Comparison of ENCODE assay signal across 10 cellular contexts in genomic region chr15:89132611-89133242, GRCh38. TPM values are rescaled to one million over a fixed set of nuclear protein-coding genes. Genes with fewer than 3 reads are reported as not detected.
A peak's percentile ranks its signal among the peaks of the same experiment; 100 is the strongest.
DNase-seq lines count a peak whose midpoint lies in the region; ATAC-seq and TF ChIP-seq lines count a peak whose summit lies in the region.
"Had no signal": no experiment of that assay in that cellular context is flagged by ENCODE, and none has a peak within 500 bp of the region (broad histone marks: within the 10 kb centered on the region; RNA-seq: fewer than 3 reads in every experiment).

No MANE protein-coding gene starts in this region.

- H3K36me3 ChIP-seq in CD4-positive, alpha-beta memory T cell (ENCODE audit: insufficient read depth, low read length), result no peaks in the 10 kb centered on the region

- H3K27ac ChIP-seq in 22Rv1, result peak overlapping the region; percentile 40
- H3K27ac ChIP-seq in CD4-positive, alpha-beta memory T cell (ENCODE audit: low read depth, low read length), result no peak overlapping the region

- POLR2A ChIA-PET in CD4-positive, alpha-beta memory T cell (lab: Charles Lee; ENCODE audit: partially characterized antibody), result interaction anchor here (0.8 kb wide), 1 partner anchor 75 kb away, joined by 3 read pairs; no protein-coding TSS in a partner anchor

- no peaks in the 10 kb centered on the region for H3K27me3 Mint-ChIP-seq in natural killer cell treated with Interleukin-12 subunit alpha and Interleukin-12 subunit beta and Interleukin-15 and Interleukin-18, amount 100 ng/mL, for 72 hours
- H3K27me3 Mint-ChIP-seq in CD4-positive, alpha-beta memory T cell, result no peaks in the 10 kb centered on the region
- H3K27me3 Mint-ChIP-seq: brain; CD4-positive, alpha-beta T cell had no signal

- CTCF ChIA-PET in CD4-positive, alpha-beta memory T cell (lab: Charles Lee; ENCODE audit: partially characterized antibody), result interaction anchor here (0.8 to 8.8 kb wide), 13 partner anchors 11 to 236 kb away, joined by 3 to 262 read pairs (median 3); no protein-coding TSS in a partner anchor

- peaks cover 24% of the 10 kb centered on the region for H3K4me1 ChIP-seq in CD4-positive, alpha-beta memory T cell (ENCODE audit: insufficient read depth, low read length)

- peak overlapping the region; percentile 74 for H3K4me3 Mint-ChIP-seq in natural killer cell treated with Interleukin-12 subunit alpha and Interleukin-12 subunit beta and Interleukin-15 and Interleukin-18, amount 100 ng/mL, for 72 hours
- H3K4me3 Mint-ChIP-seq in CD4-positive, alpha-beta memory T cell, result no peak overlapping the region
- H3K4me3 Mint-ChIP-seq: brain; CD4-positive, alpha-beta T cell had no signal

- no peak overlapping the region for H3K27ac Mint-ChIP-seq in natural killer cell treated with Interleukin-12 subunit alpha and Interleukin-12 subunit beta and Interleukin-15 and Interleukin-18, amount 100 ng/mL, for 72 hours
- peak overlapping the region in 3 of 7 donors; percentile 15 to 63 (median 24) for H3K27ac Mint-ChIP-seq in CD4-positive, alpha-beta memory T cell
- H3K27ac Mint-ChIP-seq: CD4-positive, alpha-beta T cell had no signal

- H3K27me3 ChIP-seq in CD4-positive, alpha-beta memory T cell (ENCODE audit: insufficient read depth, low read length), result no peaks in the 10 kb centered on the region

- peak; percentile 30 for ATAC-seq in esophagus mucosa
- ATAC-seq in natural killer cell treated with Interleukin-12 subunit alpha and Interleukin-12 subunit beta and Interleukin-15 and Interleukin-18, amount 100 ng/mL, for 72 hours, result peak; percentile 65 to 71

- peaks cover 24% of the 10 kb centered on the region for H3K36me3 Mint-ChIP-seq in natural killer cell treated with Interleukin-12 subunit alpha and Interleukin-12 subunit beta and Interleukin-15 and Interleukin-18, amount 100 ng/mL, for 72 hours
- H3K36me3 Mint-ChIP-seq in CD4-positive, alpha-beta memory T cell, result peaks cover 18 to 34% of the 10 kb centered on the region in 2 donors

- no peak overlapping the region for H3K4me3 ChIP-seq in CD4-positive, alpha-beta memory T cell (ENCODE audit: low read length in 2 of 2)

- peak; percentile 66 for DNase-seq in NOMO-1 treated with dmso at 0.1 percent for 144 hours (lab: John Stamatoyannopoulos, UW; ENCODE audit: unreplicated experiment)
- peak; percentile 81 for DNase-seq in natural killer cell treated with Interleukin-12 subunit alpha and Interleukin-12 subunit beta and Interleukin-15 and Interleukin-18, amount 100 ng/mL, for 72 hours (ENCODE audit: low spot score)
- DNase-seq in stimulated activated CD4-positive, alpha-beta T cell treated with anti-CD3 and anti-CD28 coated beads, Interleukin-4, amount 100 ng/mL, for 1 hour, result no peak
- DNase-seq in CD4-positive, alpha-beta memory T cell, result no peak
- DNase-seq in DMS79 treated with DMSO at 0.1 percent for 48 hours (lab: John Stamatoyannopoulos, UW), result no peak
- no peak for DNase-seq in HK-2 (ENCODE audit: unreplicated experiment)
- DNase-seq: CD4-positive, alpha-beta T cell had no signal

- intact Hi-C loops in CD4-positive, alpha-beta memory T cell (cut with micrococcal nuclease), result no loop called here

- no peak for TF ChIP-seq CTCF in 22Rv1 (IDR thresholded peaks at IDR 0.05)

- H3K9me3 Mint-ChIP-seq in natural killer cell treated with Interleukin-12 subunit alpha and Interleukin-12 subunit beta and Interleukin-15 and Interleukin-18, amount 100 ng/mL, for 72 hours, result no peaks in the 10 kb centered on the region
- no peaks in the 10 kb centered on the region for H3K9me3 Mint-ChIP-seq in CD4-positive, alpha-beta memory T cell
- H3K9me3 Mint-ChIP-seq: brain; CD4-positive, alpha-beta T cell had no signal

- H3K9me3 ChIP-seq in CD4-positive, alpha-beta memory T cell (ENCODE audit: control insufficient read depth in 1 of 2, low read length in 2 of 2), result no peaks in the 10 kb centered on the region

- H3K4me1 Mint-ChIP-seq in natural killer cell treated with Interleukin-12 subunit alpha and Interleukin-12 subunit beta and Interleukin-15 and Interleukin-18, amount 100 ng/mL, for 72 hours (ENCODE audit: low read depth in 2 of 2), result peaks cover 55 to 68% of the 10 kb centered on the region in 2 donors
- H3K4me1 Mint-ChIP-seq in CD4-positive, alpha-beta memory T cell, result peaks cover 26 to 43% (median 33%) of the 10 kb centered on the region in 4 donors

RNA-seq across cellular contexts. Expression of gene ABHD2, which starts 44.5 kb away (rescaled TPM):
- 49.1 TPM for total RNA-seq in esophagus mucosa
- 100 to 1,000 TPM; 130 to 214 TPM for total RNA-seq in natural killer cell treated with Interleukin-12 subunit alpha and Interleukin-12 subunit beta and Interleukin-15 and Interleukin-18, amount 100 ng/mL, for 72 hours
- 10 to 100 TPM; 65.4 to 68.9 TPM for total RNA-seq in CD4-positive, alpha-beta memory T cell
- 10 to 100 TPM; 12.7 to 27.8 TPM for polyA plus RNA-seq in CD4-positive, alpha-beta memory T cell

Comparison
In these comparisons a context has a peak if more than half of its experiments do, and no peak if none do; other contexts are left out.
1. DNase-seq: peak in NOMO-1 treated with dmso at 0.1 percent for 144 hours (single experiment) and natural killer cell treated with Interleukin-12 subunit alpha and Interleukin-12 subunit beta and Interleukin-15 and Interleukin-18, amount 100 ng/mL, for 72 hours (single experiment); none in stimulated activated CD4-positive, alpha-beta T cell treated with anti-CD3 and anti-CD28 coated beads, Interleukin-4, amount 100 ng/mL, for 1 hour (single experiment), CD4-positive, alpha-beta memory T cell (0 of 5), DMS79 treated with DMSO at 0.1 percent for 48 hours (single experiment) and HK-2 (single experiment).